ENCODE assay signal across 19 cellular contexts in the genomic region with DNA sequence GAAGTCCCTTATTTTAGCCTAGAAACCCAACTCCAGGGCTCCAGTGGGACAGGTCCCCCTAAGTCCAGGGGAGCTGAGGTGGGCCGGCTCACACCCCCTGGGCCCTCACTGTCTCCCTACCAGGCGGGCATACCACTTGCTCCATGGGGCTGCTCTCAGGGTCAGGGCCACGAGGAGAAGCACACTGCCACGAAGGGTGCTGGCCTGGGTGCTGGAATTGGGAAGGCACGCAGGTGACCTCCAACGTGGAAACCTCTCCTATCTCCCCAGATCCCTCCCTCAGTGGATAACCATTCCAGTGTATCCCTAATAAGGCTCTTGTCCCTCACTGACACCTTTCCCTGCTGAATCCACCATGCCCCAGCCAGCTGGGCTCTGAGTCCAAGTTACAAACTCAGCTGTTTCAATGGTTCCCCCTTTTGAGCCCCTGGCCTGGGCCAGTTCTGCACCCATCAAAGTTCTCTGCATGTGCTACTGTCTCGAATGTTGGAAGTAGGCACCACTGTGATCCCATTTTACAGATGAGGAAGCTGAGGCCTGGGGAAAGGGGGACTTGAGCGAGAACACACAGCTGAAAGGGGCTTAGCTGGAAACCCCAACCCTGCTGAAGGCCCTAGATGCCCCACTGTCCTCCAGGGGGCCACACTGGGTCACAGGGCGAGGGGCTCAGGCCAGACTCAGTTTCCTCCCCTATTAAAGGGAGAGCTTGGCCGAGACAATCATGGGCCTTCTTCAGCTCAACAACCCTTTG. TPM values are rescaled to one million over a fixed set of nuclear protein-coding genes. Genes with fewer than 3 reads are reported as not detected.
DNase-seq lines count a peak whose midpoint lies in the region; ATAC-seq and TF ChIP-seq lines count a peak whose summit lies in the region.
"Had no signal": no experiment of that assay in that cellular context is flagged by ENCODE, and none has a peak within 500 bp of the region (broad histone marks: within the 10 kb centered on the region; RNA-seq: fewer than 3 reads in every experiment).

No MANE protein-coding gene starts in this region.

- H3K4me3 ChIP-seq in WI38 (ENCODE audit: low read depth, low read length) (no peak overlapping the region), muscle layer of colon (ENCODE audit: low read depth in 1 of 2, low read length in 2 of 2) (no peak overlapping the region), vagina (peak overlapping the region; percentile 10 to 45)
- H3K4me3 ChIP-seq: dorsolateral prefrontal cortex, pancreas, skin epidermis had no signal

- TF ChIP-seq CTCF in WI38 (IDR thresholded peaks at IDR 0.05; ENCODE audit: low read depth, low read length) (peak; percentile 24), vagina (IDR thresholded peaks at IDR 0.05) (no peak)

- H3K9ac ChIP-seq in muscle layer of colon (ENCODE audit: low read length), result no peak overlapping the region

- no peaks in the 10 kb centered on the region for H3K36me3 ChIP-seq in muscle layer of colon (ENCODE audit: insufficient read depth, low read length)
- no peaks in the 10 kb centered on the region for H3K36me3 ChIP-seq in vagina
- H3K36me3 ChIP-seq: pancreas had no signal

- peak overlapping the region; percentile 53 for H3K27ac ChIP-seq in muscle layer of colon (ENCODE audit: low read depth, low read length)
- peak overlapping the region; percentile 92 for H3K27ac ChIP-seq in vagina
- H3K27ac ChIP-seq: dorsolateral prefrontal cortex, pancreas had no signal

- H3K4me1 ChIP-seq in muscle layer of colon (ENCODE audit: insufficient read depth, low read length) (peaks cover 77% of the 10 kb centered on the region), vagina (peaks cover 61% of the 10 kb centered on the region)
- H3K4me1 ChIP-seq: pancreas had no signal

- H3K27me3 ChIP-seq in muscle layer of colon (ENCODE audit: control insufficient read depth in 1 of 2, insufficient read depth in 2 of 2, low read length in 2 of 2) (no peaks in the 10 kb centered on the region), vagina (no peaks in the 10 kb centered on the region)
- H3K27me3 ChIP-seq: dorsolateral prefrontal cortex, pancreas had no signal

- peak; percentile 33 for DNase-seq in Right ventricle myocardium superior
- no peak for DNase-seq in left cardiac atrium
- DNase-seq in vagina (ENCODE audit: extremely low spot score in 2 of 2), result no peak
- DNase-seq in left colon, result no peak
- DNase-seq in activated CD8-positive, alpha-beta memory T cell treated with anti-CD3 and anti-CD28 coated beads for 24 hours, result no peak
- DNase-seq: activated CD4-positive, alpha-beta memory T cell treated with anti-CD3 and anti-CD28 coated beads, Interleukin-2, amount 10 ng/mL, durations not matched to agents 7 days and 5 days; activated naive CD8-positive, alpha-beta T cell treated with anti-CD3 and anti-CD28 coated beads for 36 hours; activated T-cell treated with anti-CD3 and anti-CD28 coated beads, Interleukin-2, amount 50 U/mL, for 48 hours; dorsolateral prefrontal cortex; NCI-H2029; NCI-H446 treated with DMSO at 0.1 percent for 48 hours; stimulated activated CD4-positive, alpha-beta T cell treated with anti-CD3 and anti-CD28 coated beads, Interleukin-4, amount 100 ng/mL, for 1 hour; substantia nigra had no signal

- intact Hi-C loops in Right ventricle myocardium superior (cut with DNase I), result loop anchor here (10.0 kb wide), 1 partner anchor 66 kb away; no protein-coding TSS in a partner anchor
- intact Hi-C loops in left cardiac atrium (cut with DNase I), result loop anchor here in 1 of 2 donors (10.0 kb wide), 2 partner anchors 56 to 314 kb away; no protein-coding TSS in a partner anchor
- intact Hi-C loops in vagina (cut with DNase I), result no loop called here
- intact Hi-C loops in left colon (cut with DNase I, micrococcal nuclease), result no loop called here

- TF ChIP-seq POLR2A in vagina (IDR thresholded peaks at IDR 0.05), result no peak

- H3K9me3 ChIP-seq in muscle layer of colon (ENCODE audit: low read length) (no peaks in the 10 kb centered on the region), vagina (no peaks in the 10 kb centered on the region)
- H3K9me3 ChIP-seq: pancreas had no signal

- ATAC-seq in Right ventricle myocardium superior (ENCODE audit: poor library complexity) (no peak), left cardiac atrium (no peak), left colon (no peak), HG03521 (IDR thresholded peaks at IDR 0.05; ENCODE audit: unreplicated experiment) (no peak)
- ATAC-seq: pancreas, WTC11 had no signal

RNA-seq across cellular contexts. Expression of a gene that starts 1.5 kb away (rescaled TPM):
- 1.3 TPM for total RNA-seq in Right ventricle myocardium superior
- 1 to 10 TPM; 1.4 to 4.2 TPM for total RNA-seq in left cardiac atrium
- total RNA-seq in vagina, result 7.6 TPM
- total RNA-seq in left colon, result 1 to 10 TPM in 1 of 2 donors, under 1 TPM in 1; 0.27 to 8.6 TPM
- total RNA-seq: activated CD4-positive, alpha-beta memory T cell treated with anti-CD3 and anti-CD28 coated beads, Interleukin-2, amount 10 ng/mL, durations not matched to agents 7 days and 5 days; activated naive CD8-positive, alpha-beta T cell treated with anti-CD3 and anti-CD28 coated beads for 36 hours had no signal

Comparison
In these comparisons a context has a peak if more than half of its experiments do, and no peak if none do; other contexts are left out.
1. H3K4me3 ChIP-seq: peak in vagina (2 of 2); none in WI38 (single experiment) and muscle layer of colon (0 of 2).